In genomic region chr10:97792058-97792721, GRCh38 we compare ENCODE assay signal across 9 cellular contexts. TPM values are rescaled to one million over a fixed set of nuclear protein-coding genes. Genes with fewer than 3 reads are reported as not detected.
A peak's percentile ranks its signal among the peaks of the same experiment; 100 is the strongest.
DNase-seq lines count a peak whose midpoint lies in the region; ATAC-seq and TF ChIP-seq lines count a peak whose summit lies in the region.
"Had no signal": no experiment of that assay in that cellular context is flagged by ENCODE, and none has a peak within 500 bp of the region (broad histone marks: within the 10 kb centered on the region; RNA-seq: fewer than 3 reads in every experiment).

No MANE protein-coding gene starts in this region.

- no peaks in the 10 kb centered on the region for H3K36me3 ChIP-seq in OCI-LY7 (ENCODE audit: insufficient read depth, low read length)

- H3K27me3 Mint-ChIP-seq in activated T-cell treated with anti-CD3 and anti-CD28 coated beads, Interleukin-2, amount 50 U/mL, for 24 hours, result no peaks in the 10 kb centered on the region
- H3K27me3 Mint-ChIP-seq in natural killer cell treated with Interleukin-12 subunit alpha and Interleukin-12 subunit beta and Interleukin-15 and Interleukin-18, amount 100 ng/mL, for 72 hours, result peaks cover 0 to 2% of the 10 kb centered on the region in 2 donors

- no peak overlapping the region for H2AFZ ChIP-seq in OCI-LY7 (ENCODE audit: low read length)

- no peaks in the 10 kb centered on the region for H3K9me2 ChIP-seq in OCI-LY7 (ENCODE audit: insufficient read depth, low read length)

- H3K9me3 ChIP-seq in OCI-LY7 (ENCODE audit: low read length), result no peaks in the 10 kb centered on the region

- H3K27ac Mint-ChIP-seq in activated T-cell treated with anti-CD3 and anti-CD28 coated beads, Interleukin-2, amount 50 U/mL, for 24 hours, result no peak overlapping the region
- H3K27ac Mint-ChIP-seq in natural killer cell treated with Interleukin-12 subunit alpha and Interleukin-12 subunit beta and Interleukin-15 and Interleukin-18, amount 100 ng/mL, for 72 hours, result no peak overlapping the region
- H3K27ac Mint-ChIP-seq: dendritic cell treated with granulocyte-macrophage colony-stimulating factor and Interleukin-4, amounts not matched to agents 40 ng/mL and 50 ng/mL, for 4 days had no signal

- H3K36me3 Mint-ChIP-seq in activated T-cell treated with anti-CD3 and anti-CD28 coated beads, Interleukin-2, amount 50 U/mL, for 24 hours (ENCODE audit: low read depth), result no peaks in the 10 kb centered on the region
- no peaks in the 10 kb centered on the region for H3K36me3 Mint-ChIP-seq in natural killer cell treated with Interleukin-12 subunit alpha and Interleukin-12 subunit beta and Interleukin-15 and Interleukin-18, amount 100 ng/mL, for 72 hours

- BruUV-seq in OCI-LY7 (replicated peaks; lab: Mats Ljungman, UMichigan), result no TSS peak

- H3K4me3 ChIP-seq in OCI-LY7 (ENCODE audit: low read depth, low read length, poor library complexity, severe bottlenecking), result no peak overlapping the region

- DNase-seq in GF-D8 (lab: John Stamatoyannopoulos, UW), result peak; percentile 1
- DNase-seq in HPDE6-E6E7 (ENCODE audit: extremely low spot score), result peak; percentile 66
- DNase-seq in OCI-LY7 (ENCODE audit: low spot score), result peak; percentile 65
- DNase-seq in activated T-cell treated with anti-CD3 and anti-CD28 coated beads, Interleukin-2, amount 50 U/mL, for 24 hours, result peak; percentile 81
- peak; percentile 77 for DNase-seq in natural killer cell treated with Interleukin-12 subunit alpha and Interleukin-12 subunit beta and Interleukin-15 and Interleukin-18, amount 100 ng/mL, for 72 hours (ENCODE audit: low spot score)
- DNase-seq in stimulated activated naive CD4-positive, alpha-beta T cell (lab: John Stamatoyannopoulos, UW), result peak; percentile 36 to 75 (median 57)

- no peaks in the 10 kb centered on the region for H3K4me1 ChIP-seq in OCI-LY7 (ENCODE audit: insufficient read depth, low read length, poor library complexity, severe bottlenecking)

- H3K4me1 Mint-ChIP-seq in activated T-cell treated with anti-CD3 and anti-CD28 coated beads, Interleukin-2, amount 50 U/mL, for 24 hours (ENCODE audit: low read depth), result peaks cover 26% of the 10 kb centered on the region
- H3K4me1 Mint-ChIP-seq in natural killer cell treated with Interleukin-12 subunit alpha and Interleukin-12 subunit beta and Interleukin-15 and Interleukin-18, amount 100 ng/mL, for 72 hours (ENCODE audit: low read depth in 2 of 2), result peaks cover 15 to 17% of the 10 kb centered on the region in 2 donors

- ATAC-seq in esophagus mucosa (peak; percentile 76), HG02759 (IDR thresholded peaks at IDR 0.05; ENCODE audit: unreplicated experiment) (no peak)
- peak; percentile 53 to 73 for ATAC-seq in natural killer cell treated with Interleukin-12 subunit alpha and Interleukin-12 subunit beta and Interleukin-15 and Interleukin-18, amount 100 ng/mL, for 72 hours

- CTCF ChIA-PET in OCI-LY7 (lab: Charles Lee; ENCODE audit: unreplicated experiment), result interaction anchor here (1.0 kb wide), 1 partner anchor 67 kb away, joined by 3 read pairs; no protein-coding TSS in a partner anchor

- H4K20me1 ChIP-seq in OCI-LY7 (ENCODE audit: insufficient read depth, low read length), result no peaks in the 10 kb centered on the region

- H3K4me3 Mint-ChIP-seq in activated T-cell treated with anti-CD3 and anti-CD28 coated beads, Interleukin-2, amount 50 U/mL, for 24 hours, result no peak overlapping the region
- no peak overlapping the region for H3K4me3 Mint-ChIP-seq in natural killer cell treated with Interleukin-12 subunit alpha and Interleukin-12 subunit beta and Interleukin-15 and Interleukin-18, amount 100 ng/mL, for 72 hours
- H3K4me3 Mint-ChIP-seq: dendritic cell treated with granulocyte-macrophage colony-stimulating factor and Interleukin-4, amounts not matched to agents 40 ng/mL and 50 ng/mL, for 4 days had no signal

- intact Hi-C loops in OCI-LY7 (cut with micrococcal nuclease; ENCODE audit: unreplicated experiment), result loop anchor here (1.0 kb wide), 1 partner anchor 77 kb away; no protein-coding TSS in a partner anchor

- H3K79me2 ChIP-seq in OCI-LY7 (ENCODE audit: insufficient read depth, low read depth, low read length), result no peaks in the 10 kb centered on the region

- H3K27ac ChIP-seq in OCI-LY7 (ENCODE audit: low read depth, low read length, poor library complexity, severe bottlenecking), result no peak overlapping the region

- no peak overlapping the region for H3K4me2 ChIP-seq in OCI-LY7 (ENCODE audit: low read length)

- POLR2A ChIA-PET in OCI-LY7 (lab: Charles Lee), result no interaction called here

- peak; percentile 89 for TF ChIP-seq CTCF in OCI-LY7 (conservative IDR thresholded peaks at IDR 0.05; ENCODE audit: low read length)

- H3K9me3 Mint-ChIP-seq in activated T-cell treated with anti-CD3 and anti-CD28 coated beads, Interleukin-2, amount 50 U/mL, for 24 hours, result no peaks in the 10 kb centered on the region
- H3K9me3 Mint-ChIP-seq in natural killer cell treated with Interleukin-12 subunit alpha and Interleukin-12 subunit beta and Interleukin-15 and Interleukin-18, amount 100 ng/mL, for 72 hours, result no peaks in the 10 kb centered on the region
- H3K9me3 Mint-ChIP-seq: dendritic cell treated with granulocyte-macrophage colony-stimulating factor and Interleukin-4, amounts not matched to agents 40 ng/mL and 50 ng/mL, for 4 days had no signal

RNA-seq across cellular contexts. Expression of gene SFRP5, which starts 20.4 kb away (rescaled TPM):
- total RNA-seq in OCI-LY7 (2014; rRNA removed; shearing (Covaris generic)), result not detected in 2 replicates
- not detected in 2 replicates for total RNA-seq in OCI-LY7 (2022)
- not detected for total RNA-seq in esophagus mucosa
- total RNA-seq in natural killer cell treated with Interleukin-12 subunit alpha and Interleukin-12 subunit beta and Interleukin-15 and Interleukin-18, amount 100 ng/mL, for 72 hours, result not detected

RNA-seq across cellular contexts. Expression of gene ZFYVE27, which starts 55.3 kb away (rescaled TPM):
- total RNA-seq in OCI-LY7 (2014; rRNA removed; shearing (Covaris generic)), result 24.0 and 25.5 TPM in 2 replicates
- total RNA-seq in OCI-LY7 (2022) (31.8 and 33.0 TPM in 2 replicates), esophagus mucosa (10.7 TPM)
- 10 to 100 TPM; 34.9 to 59.6 TPM for total RNA-seq in natural killer cell treated with Interleukin-12 subunit alpha and Interleukin-12 subunit beta and Interleukin-15 and Interleukin-18, amount 100 ng/mL, for 72 hours

RNA-seq across cellular contexts. Expression of gene GOLGA7B, which starts 57.5 kb away (rescaled TPM):
- 0.09 TPM in 1 of 2 replicates, not detected in the other for total RNA-seq in OCI-LY7 (2014; rRNA removed; shearing (Covaris generic))
- 0.08 and 0.15 TPM in 2 replicates for total RNA-seq in OCI-LY7 (2022)
- total RNA-seq in esophagus mucosa, result 1.4 TPM
- total RNA-seq in natural killer cell treated with Interleukin-12 subunit alpha and Interleukin-12 subunit beta and Interleukin-15 and Interleukin-18, amount 100 ng/mL, for 72 hours, result 1 to 10 TPM; 1.8 to 2.8 TPM

Comparison
In these comparisons a context has a peak if more than half of its experiments do, and no peak if none do; other contexts are left out.
1. DNase-seq: peak in every context shown above with its lines; median percentile 81 in activated T-cell treated with anti-CD3 and anti-CD28 coated beads, Interleukin-2, amount 50 U/mL, for 24 hours; 77 in natural killer cell treated with Interleukin-12 subunit alpha and Interleukin-12 subunit beta and Interleukin-15 and Interleukin-18, amount 100 ng/mL, for 72 hours; 66 in HPDE6-E6E7; 65 in OCI-LY7; 57 in stimulated activated naive CD4-positive, alpha-beta T cell; 1 in GF-D8.